In genomic region chr18:48663096-48663930, GRCh38 we compare ENCODE assay signal across 9 cellular contexts.
"Had no signal": no experiment of that assay in that cellular context is flagged by ENCODE, and none has a peak within 500 bp of the region (broad histone marks: within the 10 kb centered on the region; RNA-seq: fewer than 3 reads in every experiment).

No MANE protein-coding gene starts in this region.

- H3K9me3 ChIP-seq: psoas muscle had no signal

- H3K4me3 ChIP-seq: heart left ventricle, left ventricle myocardium inferior, psoas muscle had no signal

- ATAC-seq: activated CD4-positive, CD25-positive, alpha-beta regulatory T cell treated with anti-CD3 and anti-CD28 coated beads, Interleukin-2, amount 50 U/mL, for 24 hours; stimulated activated naive CD8-positive, alpha-beta T cell treated with anti-CD3 and anti-CD28 coated beads, Interleukin-15, Interleukin-2, amounts not matched to agents 100 U/mL and 50 U/mL, for 24 hours had no signal

- H3K4me3 Mint-ChIP-seq: activated naive CD8-positive, alpha-beta T cell had no signal

- DNase-seq: activated gamma-delta T cell, brain microvascular endothelial cell had no signal

- H3K27ac ChIP-seq: brain microvascular endothelial cell, foreskin keratinocyte, heart left ventricle, left ventricle myocardium inferior, psoas muscle had no signal

- H3K27ac Mint-ChIP-seq: activated naive CD8-positive, alpha-beta T cell had no signal

- H3K27me3 ChIP-seq: brain microvascular endothelial cell, foreskin keratinocyte, heart left ventricle had no signal
